9 cellular contexts compared by ENCODE assay signal in genomic region chr20:50919567-50919966, GRCh38. TPM values are rescaled to one million over a fixed set of nuclear protein-coding genes. Genes with fewer than 3 reads are reported as not detected.
DNase-seq lines count a peak whose midpoint lies in the region; ATAC-seq and TF ChIP-seq lines count a peak whose summit lies in the region.
"Had no signal": no experiment of that assay in that cellular context is flagged by ENCODE, and none has a peak within 500 bp of the region (broad histone marks: within the 10 kb centered on the region; RNA-seq: fewer than 3 reads in every experiment).

No MANE protein-coding gene starts in this region.

- no peak for TF ChIP-seq CTCF in CD4-positive, alpha-beta T cell (IDR thresholded peaks at IDR 0.05)
- TF ChIP-seq CTCF in cardiac fibroblast (IDR thresholded peaks at IDR 0.05; ENCODE audit: low read depth, low read length) (no peak), nephron progenitor cell (IDR thresholded peaks at IDR 0.05) (no peak)

- H3K27me3 ChIP-seq in CD4-positive, alpha-beta T cell (ENCODE audit: control insufficient read depth, insufficient read depth, low read length) = no peaks in the 10 kb centered on the region

- no peak for ATAC-seq in CD4-positive, alpha-beta T cell (ENCODE audit: poor library complexity)
- no peak for ATAC-seq in HG03039 (IDR thresholded peaks at IDR 0.05; ENCODE audit: unreplicated experiment)

- intact Hi-C loops in CD4-positive, alpha-beta T cell (cut with DNase I, micrococcal nuclease) = no loop called here
- intact Hi-C loops in activated T-helper 2 cell treated with anti-CD3 and anti-CD28 coated beads, Interferon-gamma antibody, Interleukin-2, Interleukin-4, amounts not matched to agents 10 μg/mL and 5 μg/mL and 100 μg/mL, durations not matched to agents 14 hours and 24 hours and 36 hours (cut with micrococcal nuclease) = no loop called here

- H3K9me3 ChIP-seq in CD4-positive, alpha-beta T cell (ENCODE audit: control insufficient read depth, low read length) = no peaks in the 10 kb centered on the region

- peaks cover 91% of the 10 kb centered on the region for H3K4me1 Mint-ChIP-seq in CD4-positive, alpha-beta T cell (ENCODE audit: low read depth)
- H3K4me1 Mint-ChIP-seq in nephron progenitor cell = peaks cover 76% of the 10 kb centered on the region
- H3K4me1 Mint-ChIP-seq in activated T-helper 2 cell treated with anti-CD3 and anti-CD28 coated beads, Interferon-gamma antibody, Interleukin-2, Interleukin-4, amounts not matched to agents 10 μg/mL and 5 μg/mL and 100 μg/mL, durations not matched to agents 14 hours and 24 hours and 36 hours (ENCODE audit: low read depth) = peaks cover 43% of the 10 kb centered on the region

- CTCF ChIA-PET in CD4-positive, alpha-beta T cell (lab: Charles Lee) = interaction anchor here (0.7 to 3.5 kb wide), 3 partner anchors 10 to 125 kb away, joined by 3 to 31 read pairs (median 4); partner anchors contain the start of gene BCAS4

- POLR2A ChIA-PET in CD4-positive, alpha-beta T cell (lab: Charles Lee) = interaction anchor here (1.1 to 2.0 kb wide), 2 partner anchors 9 to 12 kb away, joined by 3 to 8 read pairs; partner anchors contain the start of gene ADNP

- H3K36me3 Mint-ChIP-seq in CD4-positive, alpha-beta T cell (ENCODE audit: low read depth) = peaks cover 56% of the 10 kb centered on the region
- H3K36me3 Mint-ChIP-seq in nephron progenitor cell (ENCODE audit: low read depth) = peaks cover 46% of the 10 kb centered on the region
- peaks cover 47% of the 10 kb centered on the region for H3K36me3 Mint-ChIP-seq in activated T-helper 2 cell treated with anti-CD3 and anti-CD28 coated beads, Interferon-gamma antibody, Interleukin-2, Interleukin-4, amounts not matched to agents 10 μg/mL and 5 μg/mL and 100 μg/mL, durations not matched to agents 14 hours and 24 hours and 36 hours (ENCODE audit: low read depth)

- H3K27ac Mint-ChIP-seq in CD4-positive, alpha-beta T cell = peak overlapping the region; percentile 78
- peak overlapping the region; percentile 88 for H3K27ac Mint-ChIP-seq in nephron progenitor cell
- no peak overlapping the region for H3K27ac Mint-ChIP-seq in activated T-helper 2 cell treated with anti-CD3 and anti-CD28 coated beads, Interferon-gamma antibody, Interleukin-2, Interleukin-4, amounts not matched to agents 10 μg/mL and 5 μg/mL and 100 μg/mL, durations not matched to agents 14 hours and 24 hours and 36 hours
- H3K27ac Mint-ChIP-seq: dendritic cell treated with granulocyte-macrophage colony-stimulating factor and Interleukin-4, amounts not matched to agents 40 ng/mL and 50 ng/mL, for 4 days had no signal

- no peaks in the 10 kb centered on the region for H3K9me3 Mint-ChIP-seq in CD4-positive, alpha-beta T cell
- no peaks in the 10 kb centered on the region for H3K9me3 Mint-ChIP-seq in nephron progenitor cell
- H3K9me3 Mint-ChIP-seq in activated T-helper 2 cell treated with anti-CD3 and anti-CD28 coated beads, Interferon-gamma antibody, Interleukin-2, Interleukin-4, amounts not matched to agents 10 μg/mL and 5 μg/mL and 100 μg/mL, durations not matched to agents 14 hours and 24 hours and 36 hours = no peaks in the 10 kb centered on the region
- H3K9me3 Mint-ChIP-seq: dendritic cell treated with granulocyte-macrophage colony-stimulating factor and Interleukin-4, amounts not matched to agents 40 ng/mL and 50 ng/mL, for 4 days had no signal

- H3K27ac ChIP-seq in CD4-positive, alpha-beta T cell (ENCODE audit: low read depth, low read length) = no peak overlapping the region

- no peak for DNase-seq in CD4-positive, alpha-beta T cell
- DNase-seq in HT1080 (ENCODE audit: low read depth) = peak; percentile 50
- peak; percentile 77 to 95 for DNase-seq in cardiac fibroblast (ENCODE audit: low read depth in 2 of 2)
- DNase-seq in nephron progenitor cell = no peak
- no peak for DNase-seq in activated T-helper 2 cell treated with anti-CD3 and anti-CD28 coated beads, Interferon-gamma antibody, Interleukin-2, Interleukin-4, amounts not matched to agents 10 μg/mL and 5 μg/mL and 100 μg/mL, durations not matched to agents 14 hours and 24 hours and 36 hours (ENCODE audit: low spot score)
- no peak for DNase-seq in NCI-H345 (lab: John Stamatoyannopoulos, UW)
- no peak for DNase-seq in inferior parietal cortex (ENCODE audit: extremely low spot score)

- H3K27me3 Mint-ChIP-seq in CD4-positive, alpha-beta T cell = no peaks in the 10 kb centered on the region
- no peaks in the 10 kb centered on the region for H3K27me3 Mint-ChIP-seq in nephron progenitor cell (ENCODE audit: low read depth, poor library complexity)
- no peaks in the 10 kb centered on the region for H3K27me3 Mint-ChIP-seq in activated T-helper 2 cell treated with anti-CD3 and anti-CD28 coated beads, Interferon-gamma antibody, Interleukin-2, Interleukin-4, amounts not matched to agents 10 μg/mL and 5 μg/mL and 100 μg/mL, durations not matched to agents 14 hours and 24 hours and 36 hours (ENCODE audit: low read depth)
- H3K27me3 Mint-ChIP-seq: dendritic cell treated with granulocyte-macrophage colony-stimulating factor and Interleukin-4, amounts not matched to agents 40 ng/mL and 50 ng/mL, for 4 days had no signal

- no peak overlapping the region for H3K4me3 ChIP-seq in cardiac fibroblast (replicated peaks in 1 of 2; ENCODE audit: low read depth in 2 of 2, low read length in 2 of 2)

- H3K4me3 Mint-ChIP-seq in CD4-positive, alpha-beta T cell = peak overlapping the region; percentile 39
- peak overlapping the region; percentile 11 for H3K4me3 Mint-ChIP-seq in nephron progenitor cell
- no peak overlapping the region for H3K4me3 Mint-ChIP-seq in activated T-helper 2 cell treated with anti-CD3 and anti-CD28 coated beads, Interferon-gamma antibody, Interleukin-2, Interleukin-4, amounts not matched to agents 10 μg/mL and 5 μg/mL and 100 μg/mL, durations not matched to agents 14 hours and 24 hours and 36 hours (ENCODE audit: low read depth)
- H3K4me3 Mint-ChIP-seq: dendritic cell treated with granulocyte-macrophage colony-stimulating factor and Interleukin-4, amounts not matched to agents 40 ng/mL and 50 ng/mL, for 4 days had no signal

RNA-seq across cellular contexts. Expression of gene ADNP, which starts 11.7 kb away (rescaled TPM):
- 10 to 100 TPM; 41.9 to 47.1 TPM for total RNA-seq in CD4-positive, alpha-beta T cell
- 14.3 and 21.4 TPM in 2 replicates for total RNA-seq in HT1080 (2014; rRNA removed; shearing (Covaris generic))
- 26.5 and 36.3 TPM in 2 replicates for polyA plus RNA-seq in HT1080 (2015; cell fraction: cytosol; rRNA removed)
- 44.4 and 47.6 TPM in 2 replicates for polyA plus RNA-seq in HT1080 (2015; cell fraction: nucleus; rRNA removed)
- 64.6 and 64.7 TPM in 2 replicates for total RNA-seq in activated T-helper 2 cell treated with anti-CD3 and anti-CD28 coated beads, Interferon-gamma antibody, Interleukin-2, Interleukin-4, amounts not matched to agents 10 μg/mL and 5 μg/mL and 100 μg/mL, durations not matched to agents 14 hours and 24 hours and 36 hours

RNA-seq across cellular contexts. Expression of gene DPM1, which starts 38.8 kb away (rescaled TPM):
- total RNA-seq in CD4-positive, alpha-beta T cell = 10 to 100 TPM; 44.5 to 46.5 TPM
- 146 TPM in 2 replicates for total RNA-seq in HT1080 (2014; rRNA removed; shearing (Covaris generic))
- 139 and 159 TPM in 2 replicates for polyA plus RNA-seq in HT1080 (2015; cell fraction: cytosol; rRNA removed)
- 117 and 139 TPM in 2 replicates for polyA plus RNA-seq in HT1080 (2015; cell fraction: nucleus; rRNA removed)
- total RNA-seq in activated T-helper 2 cell treated with anti-CD3 and anti-CD28 coated beads, Interferon-gamma antibody, Interleukin-2, Interleukin-4, amounts not matched to agents 10 μg/mL and 5 μg/mL and 100 μg/mL, durations not matched to agents 14 hours and 24 hours and 36 hours = 59.6 and 60.0 TPM in 2 replicates

RNA-seq across cellular contexts. Expression of gene MOCS3, which starts 39.1 kb away (rescaled TPM):
- 1 to 10 TPM; 2.7 to 3.0 TPM for total RNA-seq in CD4-positive, alpha-beta T cell
- total RNA-seq in HT1080 (2014; rRNA removed; shearing (Covaris generic)) = 12.5 and 15.1 TPM in 2 replicates
- polyA plus RNA-seq in HT1080 (2015; cell fraction: cytosol; rRNA removed) = 8.1 and 8.4 TPM in 2 replicates
- 7.9 and 8.7 TPM in 2 replicates for polyA plus RNA-seq in HT1080 (2015; cell fraction: nucleus; rRNA removed)
- 4.7 and 4.9 TPM in 2 replicates for total RNA-seq in activated T-helper 2 cell treated with anti-CD3 and anti-CD28 coated beads, Interferon-gamma antibody, Interleukin-2, Interleukin-4, amounts not matched to agents 10 μg/mL and 5 μg/mL and 100 μg/mL, durations not matched to agents 14 hours and 24 hours and 36 hours

Comparison
In these comparisons a context has a peak if more than half of its experiments do, and no peak if none do; other contexts are left out.
1. DNase-seq: peak in HT1080 (single experiment) and cardiac fibroblast (2 of 2); none in CD4-positive, alpha-beta T cell (0 of 10), nephron progenitor cell (single experiment), activated T-helper 2 cell treated with anti-CD3 and anti-CD28 coated beads, Interferon-gamma antibody, Interleukin-2, Interleukin-4, amounts not matched to agents 10 μg/mL and 5 μg/mL and 100 μg/mL, durations not matched to agents 14 hours and 24 hours and 36 hours (single experiment), NCI-H345 (single experiment) and inferior parietal cortex (single experiment).